In genomic region chr15:71083349-71083748, GRCh38 we compare ENCODE assay signal across 1 cellular context.
TF ChIP-seq lines count a peak whose summit lies in the region.

No MANE protein-coding gene starts in this region.

TF ChIP-seq in IMR-90, 13 proteins besides CTCF, POLR2A, EP300 and RAD21:
- TF ChIP-seq RFX5 (IDR thresholded peaks at IDR 0.05; ENCODE audit: low read depth, low read length) (no peak), MAZ (IDR thresholded peaks at IDR 0.05; ENCODE audit: borderline replicate concordance, low read depth, low read length) (peak; percentile 24; the same call in 1 of the 2 replicates)
